In the genomic region with DNA sequence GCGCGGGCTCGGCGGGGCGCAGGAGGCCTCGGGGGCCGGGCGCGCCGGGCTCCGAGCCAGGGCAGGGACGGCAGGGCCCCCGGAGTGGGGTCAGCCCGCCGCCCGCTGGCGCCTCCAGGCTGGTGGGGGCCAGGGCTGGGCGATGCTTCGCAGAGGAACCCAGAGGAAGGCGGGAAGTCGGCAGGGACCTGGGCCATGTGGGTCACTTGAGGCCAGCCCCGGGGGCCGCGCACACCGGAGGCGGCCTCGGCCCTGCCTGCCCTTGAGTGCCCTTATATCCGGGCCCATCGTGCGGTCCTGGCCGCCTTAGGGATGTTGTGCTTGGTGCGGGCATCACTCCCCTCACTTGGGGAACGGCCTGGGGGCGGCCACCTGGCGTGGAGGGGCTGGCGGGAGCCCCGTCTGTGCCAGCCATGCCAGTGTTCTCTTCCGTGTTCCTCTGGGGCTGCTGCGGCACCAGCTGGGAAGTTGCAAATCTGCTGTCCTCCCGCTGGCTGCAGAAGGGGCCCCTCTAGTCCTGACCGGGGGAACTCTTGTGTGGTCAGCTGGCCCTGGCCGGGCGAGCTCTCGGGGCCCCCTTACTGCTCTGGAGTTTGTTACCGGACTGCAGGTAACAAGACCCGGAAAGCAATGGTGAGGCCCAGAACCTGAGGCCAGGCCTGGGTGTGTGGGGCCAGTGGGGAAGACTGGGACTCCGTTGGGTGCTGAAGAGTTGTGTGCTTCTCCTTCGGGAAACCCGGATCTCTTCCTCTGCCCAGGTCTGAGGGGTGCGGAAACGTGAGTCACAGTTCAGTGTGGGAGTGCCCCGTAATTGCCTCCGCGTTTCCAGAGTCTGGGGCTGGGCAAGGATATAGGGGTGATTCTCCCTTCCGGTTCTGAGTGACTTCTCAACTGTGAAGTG, we compare ENCODE assay signal across 8 cellular contexts. TPM values are rescaled to one million over a fixed set of nuclear protein-coding genes. Genes with fewer than 3 reads are reported as not detected.
DNase-seq lines count a peak whose midpoint lies in the region; ATAC-seq and TF ChIP-seq lines count a peak whose summit lies in the region.

No MANE protein-coding gene starts in this region.

- peak overlapping the region; percentile 100 for H3K4me2 ChIP-seq in hepatocyte

- H3K4me1 ChIP-seq in HAP-1 (peaks cover 11% of the 10 kb centered on the region), hepatocyte (ENCODE audit: insufficient read depth) (peaks cover 47% of the 10 kb centered on the region)

- peaks cover 37% of the 10 kb centered on the region for H4K20me1 ChIP-seq in hepatocyte (ENCODE audit: insufficient read depth, poor library complexity, severe bottlenecking)

- no peaks in the 10 kb centered on the region for H3K9me2 ChIP-seq in hepatocyte (replicated peaks; ENCODE audit: insufficient read depth)

- 11% methylated on average over 37 of the region's 55 CpGs for WGBS in hepatocyte (ENCODE audit: low lambda C conversion rate, missing lambda C conversion rate)

- H3K27me3 Mint-ChIP-seq in activated naive CD4-positive, alpha-beta T cell treated with anti-CD3 and anti-CD28 coated beads for 36 hours (ENCODE audit: low read depth), result no peaks in the 10 kb centered on the region

- peak overlapping the region; percentile 73 for H3K4me3 ChIP-seq in HAP-1
- H3K4me3 ChIP-seq in hepatocyte, result peak overlapping the region; percentile 57
- peak overlapping the region; percentile 43 to 87 (median 76) for H3K4me3 ChIP-seq in skin epidermis

- H3K27me3 ChIP-seq in HAP-1 (ENCODE audit: low read depth) (no peaks in the 10 kb centered on the region), hepatocyte (no peaks in the 10 kb centered on the region)

- H3K27ac ChIP-seq in hepatocyte (peak overlapping the region; percentile 96), skin epidermis (peak overlapping the region; percentile 69 to 98 (median 91))

- H3K36me3 ChIP-seq in HAP-1 (replicated peaks), result peaks cover 19% of the 10 kb centered on the region
- no peaks in the 10 kb centered on the region for H3K36me3 ChIP-seq in hepatocyte (replicated peaks; ENCODE audit: insufficient read depth, low read depth)

- peak; percentile 83 for DNase-seq in Daoy (ENCODE audit: low read depth)
- DNase-seq in HAP-1 (ENCODE audit: low spot score in 2 of 2), result peak in 1 of 2 experiments; percentile 43
- DNase-seq in NOMO-1 treated with DMSO at 0.1 percent for 48 hours (lab: John Stamatoyannopoulos, UW; ENCODE audit: unreplicated experiment), result peak; percentile 38
- peak; percentile 62 for DNase-seq in activated naive CD4-positive, alpha-beta T cell treated with anti-CD3 and anti-CD28 coated beads for 36 hours
- peak; percentile 75 for DNase-seq in hepatocyte (ENCODE audit: low spot score)
- no peak for DNase-seq in effector CD8-positive, alpha-beta T cell (lab: John Stamatoyannopoulos, UW)

- peak overlapping the region; percentile 87 for H3K4me3 Mint-ChIP-seq in activated naive CD4-positive, alpha-beta T cell treated with anti-CD3 and anti-CD28 coated beads for 36 hours

- H3K36me3 Mint-ChIP-seq in activated naive CD4-positive, alpha-beta T cell treated with anti-CD3 and anti-CD28 coated beads for 36 hours (ENCODE audit: low read depth), result peaks cover 4% of the 10 kb centered on the region

- H3K79me2 ChIP-seq in hepatocyte, result peaks cover 68% of the 10 kb centered on the region

- H3K9me3 Mint-ChIP-seq in activated naive CD4-positive, alpha-beta T cell treated with anti-CD3 and anti-CD28 coated beads for 36 hours, result no peaks in the 10 kb centered on the region

- in situ Hi-C loops in HAP-1 (cut with MboI; ENCODE audit: low sequenced_read_pairs), result no loop called here

- H2AFZ ChIP-seq in hepatocyte, result no peak overlapping the region

- H3K27ac Mint-ChIP-seq in activated naive CD4-positive, alpha-beta T cell treated with anti-CD3 and anti-CD28 coated beads for 36 hours, result peak overlapping the region; percentile 87

- CTCF ChIA-PET in activated naive CD4-positive, alpha-beta T cell treated with anti-CD3 and anti-CD28 coated beads for 36 hours (lab: Charles Lee), result no interaction called here

- no peaks in the 10 kb centered on the region for H3K9me3 ChIP-seq in HAP-1
- no peaks in the 10 kb centered on the region for H3K9me3 ChIP-seq in hepatocyte (ENCODE audit: low read depth)

- intact Hi-C loops in activated naive CD4-positive, alpha-beta T cell treated with anti-CD3 and anti-CD28 coated beads for 36 hours (cut with micrococcal nuclease), result loop anchor here (5.0 kb wide), 2 partner anchors 154 to 474 kb away; a partner anchor contains a TSS

- ATAC-seq in HG03108 (IDR thresholded peaks at IDR 0.05; ENCODE audit: unreplicated experiment), result no peak

- peaks cover 40% of the 10 kb centered on the region for H3K4me1 Mint-ChIP-seq in activated naive CD4-positive, alpha-beta T cell treated with anti-CD3 and anti-CD28 coated beads for 36 hours (ENCODE audit: low read depth)

- no peak for TF ChIP-seq CTCF in hepatocyte (IDR thresholded peaks at IDR 0.05; ENCODE audit: poor library complexity)

RNA-seq across cellular contexts. Expression of a gene that starts 0.8 kb away (rescaled TPM):
- total RNA-seq in Daoy (2014; rRNA removed; shearing (Covaris generic)), result 23.3 and 23.4 TPM in 2 replicates
- 10 to 100 TPM; 54.4 to 56.9 TPM for total RNA-seq in activated naive CD4-positive, alpha-beta T cell treated with anti-CD3 and anti-CD28 coated beads for 36 hours
- total RNA-seq in hepatocyte, result 41.7 and 51.0 TPM in 2 replicates
- polyA plus RNA-seq in hepatocyte, result 42.7 and 47.9 TPM in 2 replicates

RNA-seq across cellular contexts. Expression of a gene that starts 31.8 kb away (rescaled TPM):
- total RNA-seq in Daoy (2014; rRNA removed; shearing (Covaris generic)), result 0.23 TPM in 1 of 2 replicates, not detected in the other
- total RNA-seq in activated naive CD4-positive, alpha-beta T cell treated with anti-CD3 and anti-CD28 coated beads for 36 hours, result not detected
- total RNA-seq in hepatocyte, result not detected in 2 replicates
- not detected in 2 replicates for polyA plus RNA-seq in hepatocyte

RNA-seq across cellular contexts. Expression of a gene that starts 38.4 kb away (rescaled TPM):
- 0.17 TPM in 1 of 2 replicates, not detected in the other for total RNA-seq in Daoy (2014; rRNA removed; shearing (Covaris generic))
- under 1 TPM; 0.60 to 0.67 TPM for total RNA-seq in activated naive CD4-positive, alpha-beta T cell treated with anti-CD3 and anti-CD28 coated beads for 36 hours
- 1.0 and 1.2 TPM in 2 replicates for total RNA-seq in hepatocyte
- polyA plus RNA-seq in hepatocyte, result 0.25 and 1.7 TPM in 2 replicates

RNA-seq across cellular contexts. Expression of a gene that starts 41.4 kb away (rescaled TPM):
- 15.9 and 16.3 TPM in 2 replicates for total RNA-seq in Daoy (2014; rRNA removed; shearing (Covaris generic))
- 10 to 100 TPM; 18.6 to 19.2 TPM for total RNA-seq in activated naive CD4-positive, alpha-beta T cell treated with anti-CD3 and anti-CD28 coated beads for 36 hours
- total RNA-seq in hepatocyte, result 26.7 and 30.0 TPM in 2 replicates
- 58.6 and 64.6 TPM in 2 replicates for polyA plus RNA-seq in hepatocyte
